Comparison of ENCODE assay signal across 2 cellular contexts in genomic region chrX:24655679-24656078, GRCh38. TPM values are rescaled to one million over a fixed set of nuclear protein-coding genes. Genes with fewer than 3 reads are reported as not detected.
"Had no signal": no experiment of that assay in that cellular context is flagged by ENCODE, and none has a peak within 500 bp of the region (broad histone marks: within the 10 kb centered on the region; RNA-seq: fewer than 3 reads in every experiment).

No MANE protein-coding gene starts in this region.

RNA-seq across cellular contexts. Expression of gene PCYT1B, which starts 8.5 kb away (rescaled TPM):
- total RNA-seq: activated CD4-positive, alpha-beta T cell treated with anti-CD3 and anti-CD28 coated beads, Interleukin-2, amount 10 ng/mL, durations not matched to agents 7 days and 5 days; T-helper 2 cell treated with Interferon-gamma antibody and Interleukin-4, amounts not matched to agents 100 ng/mL and 5 ng/mL, for 36 hours had no signal
